9 cellular contexts compared by ENCODE assay signal in the genomic region with DNA sequence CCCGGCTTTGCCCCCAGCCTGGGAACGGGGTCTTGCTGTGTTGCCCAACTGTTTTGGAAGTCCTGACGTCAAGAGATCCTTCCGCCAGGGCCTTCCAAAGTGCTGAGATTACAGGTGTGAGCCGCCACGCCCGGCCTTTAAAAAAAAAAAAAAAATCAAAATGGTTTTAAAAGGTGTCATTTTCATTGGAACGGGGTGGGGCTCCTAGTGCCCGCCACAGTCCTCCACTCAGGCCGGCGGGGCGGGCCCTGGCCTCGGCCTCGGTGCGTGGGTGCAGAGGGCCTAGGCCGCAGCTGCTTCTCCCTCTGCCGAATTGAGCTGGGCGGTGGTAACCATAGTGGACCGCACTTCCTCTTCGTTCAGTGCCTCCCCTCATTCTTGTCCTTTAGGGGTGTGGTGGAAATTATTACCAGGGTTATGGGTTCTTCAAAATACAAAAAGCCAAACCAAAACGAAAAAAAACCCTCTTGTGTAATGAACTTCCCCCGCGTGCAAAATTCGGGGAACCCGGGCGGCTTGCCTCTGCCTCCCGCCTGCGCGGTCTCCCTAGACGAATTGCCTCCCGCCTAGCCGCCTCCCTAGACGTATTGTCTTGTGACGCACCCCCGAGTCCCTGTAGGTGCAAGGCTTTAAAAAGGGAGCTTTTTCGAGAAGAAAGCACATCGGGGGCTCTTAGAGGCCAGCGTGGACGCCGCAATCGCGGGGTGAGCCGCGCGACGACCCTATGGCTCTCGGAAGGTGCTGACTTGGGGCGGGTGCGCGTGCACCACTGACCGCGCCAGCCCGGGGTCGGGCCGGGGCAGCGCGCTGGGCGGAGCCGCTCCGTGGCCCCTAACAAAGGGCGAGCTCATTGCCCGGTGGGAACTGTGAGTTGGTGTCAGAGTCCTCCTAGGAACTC. TPM values are rescaled to one million over a fixed set of nuclear protein-coding genes. Genes with fewer than 3 reads are reported as not detected.
DNase-seq lines count a peak whose midpoint lies in the region; ATAC-seq, FAIRE-seq and TF ChIP-seq lines count a peak whose summit lies in the region.
"Had no signal": no experiment of that assay in that cellular context is flagged by ENCODE, and none has a peak within 500 bp of the region (broad histone marks: within the 10 kb centered on the region; RNA-seq: fewer than 3 reads in every experiment).

No MANE protein-coding gene starts in this region.

- BruUV-seq in HCT116 (replicated peaks; lab: Mats Ljungman, UMichigan) = no TSS peak

- H3K27me3 Mint-ChIP-seq in endothelial cell (ENCODE audit: unreplicated experiment) = peaks cover 12% of the 10 kb centered on the region

- H3K27ac ChIP-seq in HCT116 (ENCODE audit: low read depth, low read length) = peak overlapping the region; percentile 99
- H3K27ac ChIP-seq in pancreas = peak overlapping the region; percentile 97 to 100 (median 98)
- peak overlapping the region; percentile 100 for H3K27ac ChIP-seq in upper lobe of right lung

- H3K4me3 Mint-ChIP-seq in endothelial cell (ENCODE audit: unreplicated experiment) = peak overlapping the region; percentile 69

- CTCF ChIA-PET in HCT116 (lab: Charles Lee) = no interaction called here

- TF ChIP-seq CTCF in HCT116 (IDR thresholded peaks at IDR 0.05 in 2 of 3, conservative IDR thresholded peaks at IDR 0.05 in 1 of 3; ENCODE audit: borderline replicate concordance in 1 of 3, insufficient read depth in 1 of 3, low read depth in 2 of 3, low read length in 2 of 3) (no peak), endothelial cell (IDR thresholded peaks at IDR 0.05; ENCODE audit: unreplicated experiment) (no peak), pancreas (IDR thresholded peaks at IDR 0.05) (no peak), upper lobe of right lung (IDR thresholded peaks at IDR 0.05) (no peak)

- H3K36me3 Mint-ChIP-seq in endothelial cell (ENCODE audit: low read depth, unreplicated experiment) = peaks cover under 1% of the 10 kb centered on the region

- H3K4me1 ChIP-seq in HCT116 (ENCODE audit: control insufficient read depth in 1 of 2, insufficient read depth in 2 of 2, low read length in 2 of 2) (peaks cover 17 to 47% of the 10 kb centered on the region in 2 experiments), pancreas (peaks cover 0 to 6% (median 5%) of the 10 kb centered on the region in 3 donors), upper lobe of right lung (peaks cover 12% of the 10 kb centered on the region)

- no peaks in the 10 kb centered on the region for H3K9me3 ChIP-seq in HCT116 (ENCODE audit: control insufficient read depth in 1 of 2, insufficient read depth in 1 of 2, low read depth in 1 of 2, low read length in 2 of 2)
- H3K9me3 ChIP-seq in pancreas = no peaks in the 10 kb centered on the region
- H3K9me3 ChIP-seq in upper lobe of right lung = no peaks in the 10 kb centered on the region

- no peaks in the 10 kb centered on the region for H4K20me1 ChIP-seq in HCT116 (ENCODE audit: insufficient read depth)

- H3K27me3 ChIP-seq in HCT116 (ENCODE audit: insufficient read depth, low read length) = no peaks in the 10 kb centered on the region
- no peaks in the 10 kb centered on the region for H3K27me3 ChIP-seq in pancreas
- H3K27me3 ChIP-seq in upper lobe of right lung = no peaks in the 10 kb centered on the region

- TF ChIP-seq RAD21 in HCT116 (IDR thresholded peaks at IDR 0.05; ENCODE audit: low read depth) = no peak

- peak overlapping the region; percentile 83 for H3K4me2 ChIP-seq in HCT116 (ENCODE audit: low read length)

- H3K4me3 ChIP-seq in HCT116 (replicated peaks in 1 of 2; ENCODE audit: low read depth in 1 of 2, low read length in 2 of 2) (peak overlapping the region; percentile 57 to 67; a peak in 2 of 4 replicates), pancreas (peak overlapping the region in 3 of 4 donors; percentile 26 to 69 (median 62)), upper lobe of right lung (peak overlapping the region; percentile 96)

- H3K9me3 Mint-ChIP-seq in endothelial cell (ENCODE audit: unreplicated experiment) = no peaks in the 10 kb centered on the region

- 72 to 73% methylated on average over 62 of the region's 62 CpGs for WGBS in pancreas, 2 donors

- peak overlapping the region; percentile 87; the same call in 1 of the 2 replicates for H3K9ac ChIP-seq in HCT116 (ENCODE audit: low read length)

- no peak overlapping the region for H3K27ac Mint-ChIP-seq in endothelial cell (ENCODE audit: unreplicated experiment)

- intact Hi-C loops in HCT116 (cut with micrococcal nuclease) = no loop called here
- intact Hi-C loops in pancreas (cut with DNase I) = no loop called here
- intact Hi-C loops in upper lobe of right lung (cut with DNase I) = no loop called here

- FAIRE-seq in pancreas (lab: Jason Lieb, UNC) = no peak
- FAIRE-seq: islet of Langerhans had no signal

- RAD21 ChIA-PET in HCT116 (lab: Charles Lee; ENCODE audit: low non-redundant PET in 1 of 2, low total read pairs in 2 of 2, uncharacterized antibody in 2 of 2, unreplicated experiment in 2 of 2) = interaction anchor here in 1 of 2 experiments (0.7 kb wide), 1 partner anchor 13 kb away, joined by 3 read pairs; no protein-coding TSS in a partner anchor

- no peaks in the 10 kb centered on the region for H3K9me2 ChIP-seq in HCT116 (ENCODE audit: insufficient read depth)

- H2AFZ ChIP-seq in HCT116 (ENCODE audit: low read depth, low read length, poor library complexity, severe bottlenecking) = no peak overlapping the region

- DNase-seq in HCT116 (ENCODE audit: low read depth, low spot score) (no peak), endothelial cell (ENCODE audit: low spot score) (no peak), pancreas (peak; percentile 29 to 76 (median 51)), upper lobe of right lung (peak; percentile 91)
- DNase-seq in activated CD4-positive, alpha-beta T cell treated with anti-CD3 and anti-CD28 coated beads for 1 hour = peak; percentile 28

- H3K36me3 ChIP-seq in HCT116 (ENCODE audit: control insufficient read depth in 1 of 2, insufficient read depth in 2 of 2, low read length in 2 of 2) (no peaks in the 10 kb centered on the region), pancreas (no peaks in the 10 kb centered on the region), upper lobe of right lung (no peaks in the 10 kb centered on the region)

- ATAC-seq in HCT116 = no peak
- no peak for ATAC-seq in pancreas
- peak; percentile 51 for ATAC-seq in upper lobe of right lung
- no peak for ATAC-seq in GM21529 (IDR thresholded peaks at IDR 0.05; ENCODE audit: unreplicated experiment)
- ATAC-seq in GM19395 (IDR thresholded peaks at IDR 0.05; ENCODE audit: unreplicated experiment) = no peak
- no peak for ATAC-seq in HG02763 (IDR thresholded peaks at IDR 0.05; ENCODE audit: unreplicated experiment)

- peaks cover 12% of the 10 kb centered on the region for H3K4me1 Mint-ChIP-seq in endothelial cell (ENCODE audit: unreplicated experiment)

- no peak for TF ChIP-seq POLR2A in HCT116 (IDR thresholded peaks at IDR 0.05; ENCODE audit: borderline replicate concordance, extremely low read depth, insufficient read depth, insufficient read length)

- H3K79me2 ChIP-seq in HCT116 (ENCODE audit: insufficient read depth, low read length) = no peaks in the 10 kb centered on the region

- POLR2A ChIA-PET in HCT116 (lab: Charles Lee) = interaction anchor here (0.9 kb wide), 1 partner anchor 10 kb away, joined by 3 read pairs; a partner anchor contains a TSS

TF ChIP-seq in HCT116, 20 proteins besides CTCF, POLR2A, EP300 and RAD21 (continues in another document):
- TF ChIP-seq SRF (IDR thresholded peaks at IDR 0.05; ENCODE audit: low read depth) = no peak
- no peak for TF ChIP-seq CEBPB (IDR thresholded peaks at IDR 0.05; ENCODE audit: low read depth)
- no peak for TF ChIP-seq TCF7L2 (IDR thresholded peaks at IDR 0.05; ENCODE audit: borderline replicate concordance, extremely low read depth, insufficient read depth, insufficient read length)
- TF ChIP-seq, protein P1, sequence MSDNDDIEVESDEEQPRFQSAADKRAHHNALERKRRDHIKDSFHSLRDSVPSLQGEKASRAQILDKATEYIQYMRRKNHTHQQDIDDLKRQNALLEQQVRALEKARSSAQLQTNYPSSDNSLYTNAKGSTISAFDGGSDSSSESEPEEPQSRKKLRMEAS (IDR thresholded peaks at IDR 0.05) = no peak
- TF ChIP-seq, protein P2, sequence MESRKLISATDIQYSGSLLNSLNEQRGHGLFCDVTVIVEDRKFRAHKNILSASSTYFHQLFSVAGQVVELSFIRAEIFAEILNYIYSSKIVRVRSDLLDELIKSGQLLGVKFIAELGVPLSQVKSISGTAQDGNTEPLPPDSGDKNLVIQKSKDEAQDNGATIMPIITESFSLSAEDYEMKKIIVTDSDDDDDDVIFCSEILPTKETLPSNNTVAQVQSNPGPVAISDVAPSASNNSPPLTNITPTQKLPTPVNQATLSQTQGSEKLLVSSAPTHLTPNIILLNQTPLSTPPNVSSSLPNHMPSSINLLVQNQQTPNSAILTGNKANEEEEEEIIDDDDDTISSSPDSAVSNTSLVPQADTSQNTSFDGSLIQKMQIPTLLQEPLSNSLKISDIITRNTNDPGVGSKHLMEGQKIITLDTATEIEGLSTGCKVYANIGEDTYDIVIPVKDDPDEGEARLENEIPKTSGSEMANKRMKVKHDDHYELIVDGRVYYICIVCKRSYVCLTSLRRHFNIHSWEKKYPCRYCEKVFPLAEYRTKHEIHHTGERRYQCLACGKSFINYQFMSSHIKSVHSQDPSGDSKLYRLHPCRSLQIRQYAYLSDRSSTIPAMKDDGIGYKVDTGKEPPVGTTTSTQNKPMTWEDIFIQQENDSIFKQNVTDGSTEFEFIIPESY (IDR thresholded peaks at IDR 0.05; ENCODE audit: extremely low read depth, insufficient replicate concordance, low read length) = no peak
- TF ChIP-seq EZH2phosphoT487 (IDR thresholded peaks at IDR 0.05; ENCODE audit: borderline replicate concordance) = no peak

RNA-seq across cellular contexts. Expression of a gene that starts 10.5 kb away (rescaled TPM):
- 58.6 TPM for total RNA-seq in HCT116 (2021; ENCODE audit: unreplicated experiment)
- polyA plus RNA-seq in HCT116 (2012) = 48.1 and 55.9 TPM in 2 replicates
- total RNA-seq in endothelial cell (ENCODE audit: unreplicated experiment) = 33.5 TPM
- total RNA-seq in pancreas = 10 to 100 TPM; 23.9 to 38.2 (median 27.5) TPM
- polyA plus RNA-seq in pancreas = 10 to 100 TPM; 16.2 to 18.6 TPM
- total RNA-seq in upper lobe of right lung = 53.1 TPM

RNA-seq across cellular contexts. Expression of a gene that starts 29.6 kb away (rescaled TPM):
- total RNA-seq in HCT116 (2021; ENCODE audit: unreplicated experiment) (2.5 TPM), endothelial cell (ENCODE audit: unreplicated experiment) (2.4 TPM), pancreas (under 1 TPM; 0.35 to 0.87 (median 0.61) TPM), upper lobe of right lung (0.93 TPM)
- polyA plus RNA-seq in HCT116 (2012) = 4.8 and 7.1 TPM in 2 replicates
- polyA plus RNA-seq in pancreas = 1 to 10 TPM; 1.3 to 1.5 TPM

Comparison
In these comparisons a context has a peak if more than half of its experiments do, and no peak if none do; other contexts are left out.
1. DNase-seq: peak in activated CD4-positive, alpha-beta T cell treated with anti-CD3 and anti-CD28 coated beads for 1 hour (single experiment), pancreas (6 of 6) and upper lobe of right lung (single experiment); none in HCT116 (single experiment) and endothelial cell (single experiment).
2. Peak in every context shown above with its lines, with median percentiles within 50 percentile points of each other: H3K27ac ChIP-seq and H3K4me3 ChIP-seq.